11 cellular contexts compared by ENCODE assay signal in genomic region chr15:48358681-48359152, GRCh38. TPM values are rescaled to one million over a fixed set of nuclear protein-coding genes. Genes with fewer than 3 reads are reported as not detected.
A peak's percentile ranks its signal among the peaks of the same experiment; 100 is the strongest.
DNase-seq lines count a peak whose midpoint lies in the region.
"Had no signal": no experiment of that assay in that cellular context is flagged by ENCODE, and none has a peak within 500 bp of the region (broad histone marks: within the 10 kb centered on the region; RNA-seq: fewer than 3 reads in every experiment).

No MANE protein-coding gene starts in this region.

- no peaks in the 10 kb centered on the region for H3K36me3 Mint-ChIP-seq in CD8-positive, alpha-beta memory T cell

- H3K27me3 Mint-ChIP-seq in CD8-positive, alpha-beta memory T cell: peaks cover 0 to 1% of the 10 kb centered on the region in 2 donors

- DNase-seq in ELR (ENCODE audit: low read depth) (peak; percentile 66), M059J (ENCODE audit: low read depth) (peak; percentile 77), dermis blood vessel endothelial cell (peak; percentile 46), putamen (ENCODE audit: low spot score) (peak; percentile 10), GM19238 (ENCODE audit: insufficient read length, low spot score) (no peak), DMS114 treated with DMSO at 0.1 percent for 48 hours (lab: John Stamatoyannopoulos, UW; ENCODE audit: unreplicated experiment) (no peak), NCI-H1048 (lab: John Stamatoyannopoulos, UW) (no peak)
- DNase-seq in CD8-positive, alpha-beta memory T cell: no peak
- DNase-seq: cortex of kidney, DMS79, right lobe of liver had no signal

- no peaks in the 10 kb centered on the region for H3K4me1 ChIP-seq in CD8-positive, alpha-beta memory T cell (ENCODE audit: insufficient read depth, low read length)

- CTCF ChIA-PET in CD8-positive, alpha-beta memory T cell (lab: Charles Lee): interaction anchor here (1.3 kb wide), 1 partner anchor 74 kb away, joined by 3 read pairs; no protein-coding TSS in a partner anchor

- peaks cover 4 to 11% (median 9%) of the 10 kb centered on the region in 3 donors for H3K4me1 Mint-ChIP-seq in CD8-positive, alpha-beta memory T cell

- H3K27me3 ChIP-seq in CD8-positive, alpha-beta memory T cell (ENCODE audit: insufficient read depth, low read length, poor library complexity, severe bottlenecking): no peaks in the 10 kb centered on the region
- H3K27me3 ChIP-seq: right lobe of liver had no signal

- no peak overlapping the region for H3K4me3 ChIP-seq in CD8-positive, alpha-beta memory T cell (ENCODE audit: low read length)
- H3K4me3 ChIP-seq: right lobe of liver had no signal

- H3K9me3 Mint-ChIP-seq in CD8-positive, alpha-beta memory T cell: no peaks in the 10 kb centered on the region

- no peak overlapping the region for H3K4me3 Mint-ChIP-seq in CD8-positive, alpha-beta memory T cell

- no peaks in the 10 kb centered on the region for H3K9me3 ChIP-seq in CD8-positive, alpha-beta memory T cell (ENCODE audit: low read length)
- H3K9me3 ChIP-seq: right lobe of liver had no signal

- peak overlapping the region in 3 of 8 donors; percentile 14 to 48 (median 33) for H3K27ac Mint-ChIP-seq in CD8-positive, alpha-beta memory T cell

- POLR2A ChIA-PET in CD8-positive, alpha-beta memory T cell (lab: Charles Lee): no interaction called here

- H3K36me3 ChIP-seq in CD8-positive, alpha-beta memory T cell (ENCODE audit: insufficient read depth, low read length): no peaks in the 10 kb centered on the region
- H3K36me3 ChIP-seq: right lobe of liver had no signal

- no peak overlapping the region for H3K27ac ChIP-seq in CD8-positive, alpha-beta memory T cell (ENCODE audit: low read depth, low read length)
- H3K27ac ChIP-seq: right lobe of liver had no signal

RNA-seq across cellular contexts. Expression of gene DUT, which starts 27.5 kb away (rescaled TPM):
- total RNA-seq in M059J (2014; rRNA removed; shearing (Covaris generic)): 80.2 and 86.7 TPM in 2 replicates
- 49.8 and 58.4 TPM in 2 replicates for total RNA-seq in dermis blood vessel endothelial cell
- total RNA-seq in CD8-positive, alpha-beta memory T cell: 100 to 1,000 TPM; 397 to 413 TPM
- 136 TPM for polyA plus RNA-seq in CD8-positive, alpha-beta memory T cell

Comparison
In these comparisons a context has a peak if more than half of its experiments do, and no peak if none do; other contexts are left out.
1. DNase-seq: peak in ELR (single experiment), M059J (single experiment), dermis blood vessel endothelial cell (single experiment) and putamen (single experiment); none in GM19238 (single experiment), DMS114 treated with DMSO at 0.1 percent for 48 hours (single experiment), NCI-H1048 (single experiment) and CD8-positive, alpha-beta memory T cell (0 of 5).